Comparison of ENCODE assay signal across 16 cellular contexts in the genomic region with DNA sequence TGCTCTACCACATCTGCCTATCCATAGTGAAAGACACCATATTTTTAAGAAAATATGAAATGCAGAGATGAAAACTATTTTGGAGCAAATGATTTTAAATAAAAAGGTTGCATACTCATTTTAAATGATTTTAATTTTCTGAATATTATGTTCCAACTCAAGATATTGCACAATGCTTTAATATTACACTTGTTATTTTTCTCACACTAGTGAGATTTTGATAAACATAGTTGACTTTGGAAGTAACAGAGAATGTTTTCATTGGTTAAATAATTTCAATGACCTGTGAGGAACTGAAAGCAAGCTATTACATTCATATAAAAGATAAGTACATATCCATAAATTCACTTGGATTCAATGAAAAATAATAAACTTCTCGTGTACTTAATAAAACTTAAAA. TPM values are rescaled to one million over a fixed set of nuclear protein-coding genes. Genes with fewer than 3 reads are reported as not detected.
DNase-seq lines count a peak whose midpoint lies in the region; ATAC-seq and TF ChIP-seq lines count a peak whose summit lies in the region.
"Had no signal": no experiment of that assay in that cellular context is flagged by ENCODE, and none has a peak within 500 bp of the region (broad histone marks: within the 10 kb centered on the region; RNA-seq: fewer than 3 reads in every experiment).

No MANE protein-coding gene starts in this region.

- H3K27me3 ChIP-seq in cardiac muscle cell = no peaks in the 10 kb centered on the region
- H3K27me3 ChIP-seq in heart right ventricle = no peaks in the 10 kb centered on the region
- no peaks in the 10 kb centered on the region for H3K27me3 ChIP-seq in body of pancreas
- H3K27me3 ChIP-seq in neural cell (ENCODE audit: insufficient read depth, low read depth, low read length) = no peaks in the 10 kb centered on the region

- H3K27ac ChIP-seq in cardiac muscle cell (peak overlapping the region; percentile 5), heart right ventricle (peak overlapping the region in 1 of 10 donors; percentile 5), body of pancreas (peak overlapping the region; percentile 48 to 81 (median 68)), neural cell (ENCODE audit: low read length) (peak overlapping the region; percentile 96), temporal lobe (ENCODE audit: low read depth, low read length) (peak overlapping the region; percentile 89)
- H3K27ac ChIP-seq: 22Rv1 had no signal

- no peak for TF ChIP-seq CTCF in cardiac muscle cell (IDR thresholded peaks at IDR 0.05; ENCODE audit: low read depth, low read length)
- no peak for TF ChIP-seq CTCF in heart right ventricle (IDR thresholded peaks at IDR 0.05)
- TF ChIP-seq CTCF in body of pancreas (IDR thresholded peaks at IDR 0.05) = no peak
- TF ChIP-seq CTCF in neural cell (IDR thresholded peaks at IDR 0.05; ENCODE audit: poor library complexity, severe bottlenecking) = no peak

- no peak overlapping the region for H3K9ac ChIP-seq in neural cell (ENCODE audit: low read length)

- H3F3A ChIP-seq in neural cell (ENCODE audit: insufficient read depth, low read length, poor library complexity, severe bottlenecking) = peaks cover 6% of the 10 kb centered on the region

- 83 to 91% methylated on average over 1 of the region's 1 CpG for WGBS in heart right ventricle, 2 donors
- 23 to 38% methylated on average over 1 of the region's 1 CpG for WGBS in body of pancreas, 2 donors

- H3K4me1 ChIP-seq in cardiac muscle cell (ENCODE audit: low read depth) = no peaks in the 10 kb centered on the region
- peaks cover 0 to 30% (median 15%) of the 10 kb centered on the region in 9 donors for H3K4me1 ChIP-seq in heart right ventricle
- H3K4me1 ChIP-seq in body of pancreas = peaks cover 52% of the 10 kb centered on the region

- H3K36me3 ChIP-seq in cardiac muscle cell (peaks cover 10% of the 10 kb centered on the region), heart right ventricle (peaks cover 0 to 51% (median 0%) of the 10 kb centered on the region in 9 donors), body of pancreas (replicated peaks in 1 of 2; ENCODE audit: insufficient read depth in 1 of 2, low read depth in 2 of 2) (no peaks in the 10 kb centered on the region), neural cell (ENCODE audit: insufficient read depth, low read length) (no peaks in the 10 kb centered on the region)

- H3K4me3 ChIP-seq in cardiac muscle cell = no peak overlapping the region
- H3K4me3 ChIP-seq in heart right ventricle = no peak overlapping the region
- no peak overlapping the region for H3K4me3 ChIP-seq in body of pancreas
- H3K4me3 ChIP-seq in neural cell (ENCODE audit: low read length) = peak overlapping the region; percentile 53
- H3K4me3 ChIP-seq: GM23338 had no signal

- no peaks in the 10 kb centered on the region for H3K9me2 ChIP-seq in neural cell (ENCODE audit: insufficient read depth, low read length)

- ATAC-seq in heart right ventricle (no peak), body of pancreas (peak; percentile 83)
- ATAC-seq: CD8-positive, alpha-beta T cell had no signal

- DNase-seq in cardiac muscle cell (ENCODE audit: low read depth in 1 of 2, low spot score in 1 of 2) (no peak), heart right ventricle (no peak), body of pancreas (no peak)
- no peak for DNase-seq in activated CD4-positive, alpha-beta T cell treated with anti-CD3 and anti-CD28 coated beads, Interleukin-2, amount 50 U/mL, for 1 hour
- no peak for DNase-seq in stimulated activated CD4-positive, alpha-beta T cell treated with anti-CD3 and anti-CD28 coated beads, Interleukin-4, amount 100 ng/mL, for 4 hours
- DNase-seq in activated naive CD4-positive, alpha-beta T cell treated with anti-CD3 and anti-CD28 coated beads, Interleukin-2, amount 50 U/mL, for 16 hours = no peak
- DNase-seq: CD8-positive, alpha-beta T cell; COR-L47; DMS153; DMS79 treated with DMSO at 0.1 percent for 48 hours; EL; H7 had no signal

- H2AFZ ChIP-seq in neural cell (ENCODE audit: low read depth, low read length) = no peak overlapping the region
- H2AFZ ChIP-seq: GM23338 had no signal

- no peaks in the 10 kb centered on the region for H4K20me1 ChIP-seq in neural cell (ENCODE audit: insufficient read depth)

- peak overlapping the region; percentile 63 for H3K4me2 ChIP-seq in neural cell (ENCODE audit: low read length)

- no peak for TF ChIP-seq POLR2A in body of pancreas (IDR thresholded peaks at IDR 0.05)

- H3K79me2 ChIP-seq in neural cell (replicated peaks; ENCODE audit: insufficient read depth, low read length) = peaks cover 5% of the 10 kb centered on the region

- no peak for TF ChIP-seq RAD21 in neural cell (conservative IDR thresholded peaks at IDR 0.05)

- no peaks in the 10 kb centered on the region for H3K9me3 ChIP-seq in cardiac muscle cell (ENCODE audit: low read depth)
- H3K9me3 ChIP-seq in heart right ventricle = no peaks in the 10 kb centered on the region
- H3K9me3 ChIP-seq in body of pancreas = no peaks in the 10 kb centered on the region
- no peaks in the 10 kb centered on the region for H3K9me3 ChIP-seq in neural cell (ENCODE audit: low read length)

- intact Hi-C loops in heart right ventricle (cut with DNase I) = no loop called here
- intact Hi-C loops in body of pancreas (cut with DNase I) = no loop called here

- TF ChIP-seq EP300 in neural cell (conservative IDR thresholded peaks at IDR 0.05; ENCODE audit: poor library complexity, severe bottlenecking) = no peak

TF ChIP-seq in neural cell, 6 proteins besides CTCF, POLR2A, EP300 and RAD21:
- no peak for TF ChIP-seq TAF1 (IDR thresholded peaks at IDR 0.05; ENCODE audit: low read depth)
- TF ChIP-seq MXI1 (conservative IDR thresholded peaks at IDR 0.05; ENCODE audit: poor library complexity, severe bottlenecking) = no peak
- no peak for TF ChIP-seq EZH2 (IDR thresholded peaks at IDR 0.05; ENCODE audit: borderline replicate concordance, insufficient read depth, low read length, poor library complexity, severe bottlenecking)
- no peak for TF ChIP-seq POLR2AphosphoS5 (IDR thresholded peaks at IDR 0.05)
- TF ChIP-seq SMC3 (conservative IDR thresholded peaks at IDR 0.05; ENCODE audit: poor library complexity) = no peak
- TF ChIP-seq, protein P1, sequence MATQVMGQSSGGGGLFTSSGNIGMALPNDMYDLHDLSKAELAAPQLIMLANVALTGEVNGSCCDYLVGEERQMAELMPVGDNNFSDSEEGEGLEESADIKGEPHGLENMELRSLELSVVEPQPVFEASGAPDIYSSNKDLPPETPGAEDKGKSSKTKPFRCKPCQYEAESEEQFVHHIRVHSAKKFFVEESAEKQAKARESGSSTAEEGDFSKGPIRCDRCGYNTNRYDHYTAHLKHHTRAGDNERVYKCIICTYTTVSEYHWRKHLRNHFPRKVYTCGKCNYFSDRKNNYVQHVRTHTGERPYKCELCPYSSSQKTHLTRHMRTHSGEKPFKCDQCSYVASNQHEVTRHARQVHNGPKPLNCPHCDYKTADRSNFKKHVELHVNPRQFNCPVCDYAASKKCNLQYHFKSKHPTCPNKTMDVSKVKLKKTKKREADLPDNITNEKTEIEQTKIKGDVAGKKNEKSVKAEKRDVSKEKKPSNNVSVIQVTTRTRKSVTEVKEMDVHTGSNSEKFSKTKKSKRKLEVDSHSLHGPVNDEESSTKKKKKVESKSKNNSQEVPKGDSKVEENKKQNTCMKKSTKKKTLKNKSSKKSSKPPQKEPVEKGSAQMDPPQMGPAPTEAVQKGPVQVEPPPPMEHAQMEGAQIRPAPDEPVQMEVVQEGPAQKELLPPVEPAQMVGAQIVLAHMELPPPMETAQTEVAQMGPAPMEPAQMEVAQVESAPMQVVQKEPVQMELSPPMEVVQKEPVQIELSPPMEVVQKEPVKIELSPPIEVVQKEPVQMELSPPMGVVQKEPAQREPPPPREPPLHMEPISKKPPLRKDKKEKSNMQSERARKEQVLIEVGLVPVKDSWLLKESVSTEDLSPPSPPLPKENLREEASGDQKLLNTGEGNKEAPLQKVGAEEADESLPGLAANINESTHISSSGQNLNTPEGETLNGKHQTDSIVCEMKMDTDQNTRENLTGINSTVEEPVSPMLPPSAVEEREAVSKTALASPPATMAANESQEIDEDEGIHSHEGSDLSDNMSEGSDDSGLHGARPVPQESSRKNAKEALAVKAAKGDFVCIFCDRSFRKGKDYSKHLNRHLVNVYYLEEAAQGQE (IDR thresholded peaks at IDR 0.05; ENCODE audit: borderline replicate concordance) = no peak
TF ChIP-seq in neural cell: peak in this region for 0.

RNA-seq across cellular contexts. Expression of a gene that starts 7.2 kb away (rescaled TPM):
- total RNA-seq in cardiac muscle cell (25.3 and 30.0 TPM in 2 replicates), heart right ventricle (10 to 100 TPM; 42.6 to 68.0 (median 55.9) TPM), body of pancreas (10 to 100 TPM; 20.8 to 60.7 TPM), temporal lobe (125 TPM)
- polyA plus RNA-seq in cardiac muscle cell (33.5 and 45.5 TPM in 2 replicates), heart right ventricle (10 to 100 TPM; 28.7 to 32.7 TPM), neural cell (103 and 110 TPM in 2 replicates)
- 177 and 183 TPM in 2 replicates for polyA minus RNA-seq in neural cell

RNA-seq across cellular contexts. Expression of a gene that starts 48.1 kb away (rescaled TPM):
- total RNA-seq in cardiac muscle cell (184 and 768 TPM in 2 replicates), heart right ventricle (1,000 to 10,000 TPM in 7 of 10 donors, 100 to 1,000 TPM in 3; 789 to 1,205 (median 1,111) TPM), body of pancreas (100 to 1,000 TPM in 1 of 2 donors, 10 to 100 TPM in 1; 50.1 to 139 TPM), temporal lobe (96.9 TPM)
- polyA plus RNA-seq in cardiac muscle cell (984 and 1,135 TPM in 2 replicates), heart right ventricle (100 to 1,000 TPM; 661 to 741 TPM), neural cell (1,352 and 2,909 TPM in 2 replicates)
- polyA minus RNA-seq in neural cell = 106 and 159 TPM in 2 replicates
